ENCODE assay signal across 11 cellular contexts in genomic region chr20:32019563-32020463, GRCh38. TPM values are rescaled to one million over a fixed set of nuclear protein-coding genes. Genes with fewer than 3 reads are reported as not detected.
DNase-seq lines count a peak whose midpoint lies in the region; ATAC-seq and TF ChIP-seq lines count a peak whose summit lies in the region.
"Had no signal": no experiment of that assay in that cellular context is flagged by ENCODE, and none has a peak within 500 bp of the region (broad histone marks: within the 10 kb centered on the region; RNA-seq: fewer than 3 reads in every experiment).

No MANE protein-coding gene starts in this region.

- H3K4me2 ChIP-seq in BLaER1, result peak overlapping the region; percentile 89

- H3K9me3 ChIP-seq in BLaER1, result no peaks in the 10 kb centered on the region
- H3K9me3 ChIP-seq in ES-I3 (ENCODE audit: control insufficient read depth, insufficient read depth, low read length), result no peaks in the 10 kb centered on the region

- H3K9ac ChIP-seq in BLaER1 (no peak overlapping the region), ES-I3 (ENCODE audit: low read depth, low read length) (peak overlapping the region; percentile 74; the same call in 1 of the 2 replicates)

- H3K4me1 Mint-ChIP-seq in activated T-helper 17 cell treated with anti-CD3 and anti-CD28 coated beads, Interleukin-2, amount 50 U/mL, for 72 hours, result peaks cover 14% of the 10 kb centered on the region
- peaks cover 11% of the 10 kb centered on the region for H3K4me1 Mint-ChIP-seq in mesothelial cell of epicardium

- no peaks in the 10 kb centered on the region for H3K9me3 Mint-ChIP-seq in activated T-helper 17 cell treated with anti-CD3 and anti-CD28 coated beads, Interleukin-2, amount 50 U/mL, for 72 hours
- H3K9me3 Mint-ChIP-seq in mesothelial cell of epicardium, result no peaks in the 10 kb centered on the region

- H3K4me3 Mint-ChIP-seq in activated T-helper 17 cell treated with anti-CD3 and anti-CD28 coated beads, Interleukin-2, amount 50 U/mL, for 72 hours, result peak overlapping the region; percentile 80
- peak overlapping the region; percentile 65 for H3K4me3 Mint-ChIP-seq in mesothelial cell of epicardium

- no peak for ATAC-seq in activated T-helper 17 cell treated with anti-CD3 and anti-CD28 coated beads, Interleukin-2, amount 50 U/mL, for 72 hours (replicated peaks)
- ATAC-seq in GM21515 (IDR thresholded peaks at IDR 0.05; ENCODE audit: unreplicated experiment), result no peak

- no peaks in the 10 kb centered on the region for H3K36me3 Mint-ChIP-seq in activated T-helper 17 cell treated with anti-CD3 and anti-CD28 coated beads, Interleukin-2, amount 50 U/mL, for 72 hours (ENCODE audit: low read depth)
- no peaks in the 10 kb centered on the region for H3K36me3 Mint-ChIP-seq in mesothelial cell of epicardium

- peaks cover 42% of the 10 kb centered on the region for H3K27me3 ChIP-seq in BLaER1

- no peaks in the 10 kb centered on the region for H4K20me1 ChIP-seq in BLaER1

- H3K4me1 ChIP-seq in BLaER1, result peaks cover 17% of the 10 kb centered on the region
- H3K4me1 ChIP-seq in ES-I3 (ENCODE audit: insufficient read depth, low read length), result peaks cover 13% of the 10 kb centered on the region

- H3K36me3 ChIP-seq in BLaER1 (no peaks in the 10 kb centered on the region), ES-I3 (ENCODE audit: insufficient read depth, low read length) (no peaks in the 10 kb centered on the region)

- H3K27ac ChIP-seq in BLaER1, result no peak overlapping the region

- TF ChIP-seq CTCF in mesothelial cell of epicardium (IDR thresholded peaks at IDR 0.05; ENCODE audit: unreplicated experiment), result no peak

- peaks cover 59% of the 10 kb centered on the region for H3K27me3 Mint-ChIP-seq in activated T-helper 17 cell treated with anti-CD3 and anti-CD28 coated beads, Interleukin-2, amount 50 U/mL, for 72 hours
- H3K27me3 Mint-ChIP-seq in mesothelial cell of epicardium (ENCODE audit: low read depth), result peaks cover 91% of the 10 kb centered on the region

- peak overlapping the region; percentile 38 for H3K27ac Mint-ChIP-seq in activated T-helper 17 cell treated with anti-CD3 and anti-CD28 coated beads, Interleukin-2, amount 50 U/mL, for 72 hours
- H3K27ac Mint-ChIP-seq in mesothelial cell of epicardium, result peak overlapping the region; percentile 10

- peak overlapping the region; percentile 69 for H3K4me3 ChIP-seq in BLaER1

- no peak for DNase-seq in mesothelial cell of epicardium (ENCODE audit: low spot score in 2 of 2, unreplicated experiment in 2 of 2)
- DNase-seq in HuH-7.5 (ENCODE audit: low spot score), result no peak
- no peak for DNase-seq in NCI-H748 (lab: John Stamatoyannopoulos, UW; ENCODE audit: unreplicated experiment)
- DNase-seq in NCI-H1105 (lab: John Stamatoyannopoulos, UW), result no peak
- DNase-seq: NK-92 treated with Interleukin-12 subunit alpha and Interleukin-12 subunit beta, amount 100 ng/mL, for 24 hours; stimulated activated CD4-positive, alpha-beta T cell treated with anti-CD3 and anti-CD28 coated beads, Interleukin-4, amount 100 ng/mL, for 24 hours had no signal

RNA-seq across cellular contexts. Expression of gene CCM2L, which starts 9.6 kb away (rescaled TPM):
- not detected for total RNA-seq in activated T-helper 17 cell treated with anti-CD3 and anti-CD28 coated beads, Interleukin-2, amount 50 U/mL, for 72 hours
- total RNA-seq in mesothelial cell of epicardium, result 0.16 to 0.38 TPM in 2 of 3 replicates, not detected in the other

RNA-seq across cellular contexts. Expression of gene HCK, which starts 32.2 kb away (rescaled TPM):
- under 1 TPM; 0.13 to 0.15 TPM for total RNA-seq in activated T-helper 17 cell treated with anti-CD3 and anti-CD28 coated beads, Interleukin-2, amount 50 U/mL, for 72 hours
- total RNA-seq in mesothelial cell of epicardium, result not detected in 3 replicates
- total RNA-seq: lung microvascular endothelial cell had no signal

RNA-seq across cellular contexts. Expression of gene XKR7, which starts 51.9 kb away (rescaled TPM):
- total RNA-seq in activated T-helper 17 cell treated with anti-CD3 and anti-CD28 coated beads, Interleukin-2, amount 50 U/mL, for 72 hours, result under 1 TPM; 0.03 to 0.04 TPM
- total RNA-seq in mesothelial cell of epicardium, result 0.25 to 0.32 TPM (median 0.29 TPM) in 3 replicates
- total RNA-seq: lung microvascular endothelial cell had no signal
